In the genomic region with DNA sequence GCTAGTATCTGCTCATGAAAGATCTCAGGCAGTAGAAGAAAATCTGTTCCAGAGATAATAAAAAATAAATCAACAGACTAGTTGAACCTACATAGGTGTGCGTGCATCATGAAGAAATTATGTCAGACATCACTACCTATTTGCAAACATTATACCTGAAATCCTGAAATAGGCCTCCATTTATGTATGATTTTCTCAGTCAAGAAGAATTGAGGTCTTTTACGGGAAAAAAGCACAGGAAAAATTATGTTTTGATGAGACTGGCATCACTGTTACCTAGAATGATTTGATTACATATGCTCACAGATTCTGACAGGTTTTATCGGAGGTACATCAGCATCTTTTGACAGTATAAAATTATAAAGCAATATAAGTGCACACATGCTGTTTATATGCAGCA, we compare ENCODE assay signal across 32 cellular contexts.
"Had no signal": no experiment of that assay in that cellular context is flagged by ENCODE, and none has a peak within 500 bp of the region (broad histone marks: within the 10 kb centered on the region; RNA-seq: fewer than 3 reads in every experiment).

No MANE protein-coding gene starts in this region.

- H3K4me1 ChIP-seq: adrenal gland, ascending aorta, body of pancreas, breast epithelium had no signal

- DNase-seq: activated effector memory CD4-positive, alpha-beta T cell treated with anti-CD3 and anti-CD28 coated beads, Interleukin-2, amount 50 U/mL, for 16 hours; activated effector memory CD4-positive, alpha-beta T cell treated with Interleukin-2 at 50 U/mL for 16 hours; activated gamma-delta T cell; activated gamma-delta T cell treated with Interleukin-2 at 50 U/mL for 16 hours; activated naive CD4-positive, alpha-beta T cell; activated naive CD4-positive, alpha-beta T cell treated with anti-CD3 and anti-CD28 coated beads for 36 hours; activated naive CD4-positive, alpha-beta T cell treated with anti-CD3 and anti-CD28 coated beads, Interleukin-2, amount 10 ng/mL, durations not matched to agents 7 days and 5 days; activated naive CD4-positive, alpha-beta T cell treated with anti-CD3 and anti-CD28 coated beads, Interleukin-2, amount 50 U/mL, for 16 hours; activated naive CD4-positive, alpha-beta T cell treated with Interleukin-2 at 50 U/mL for 16 hours; activated naive CD8-positive, alpha-beta T cell treated with anti-CD3 and anti-CD28 coated beads for 36 hours; activated naive CD8-positive, alpha-beta T cell treated with anti-CD3 and anti-CD28 coated beads, Interleukin-2, amount 10 ng/mL, durations not matched to agents 7 days and 5 days; activated naive CD8-positive, alpha-beta T cell treated with anti-CD3 and anti-CD28 coated beads, Interleukin-2, amount 50 U/mL, for 24 hours; activated T-cell treated with anti-CD3 and anti-CD28 coated beads, Interleukin-2, amount 50 U/mL, for 1 hour; activated T-cell treated with anti-CD3 and anti-CD28 coated beads, Interleukin-2, amount 50 U/mL, for 24 hours; activated T-cell treated with anti-CD3 and anti-CD28 coated beads, Interleukin-2, amount 50 U/mL, for 4 hours; activated T-cell treated with anti-CD3 and anti-CD28 coated beads, Interleukin-2, amount 50 U/mL, for 48 hours; activated T-cell treated with anti-CD3 and anti-CD28 coated beads, Interleukin-2, amount 50 U/mL, for 72 hours; adrenal gland; amniotic stem cell; amygdala; anterior cingulate cortex; aorta; body of pancreas; brain microvascular endothelial cell; caudate nucleus; central memory CD4-positive, alpha-beta T cell; cerebellar nuclear complex had no signal

- H3K36me3 ChIP-seq: adrenal gland, ascending aorta, brain microvascular endothelial cell, breast epithelium, cardiac muscle cell had no signal

- H3K9me3 ChIP-seq: adrenal gland, ascending aorta, body of pancreas, breast epithelium had no signal

- H3K27ac ChIP-seq: adrenal gland, ascending aorta, body of pancreas, brain microvascular endothelial cell, breast epithelium, cardiac muscle cell had no signal

- ATAC-seq: activated naive CD4-positive, alpha-beta T cell treated with anti-CD3 and anti-CD28 coated beads, Interleukin-2, amount 50 U/mL, for 72 hours; activated naive CD8-positive, alpha-beta T cell treated with anti-CD3 and anti-CD28 coated beads, Interleukin-2, amount 50 U/mL, for 24 hours; activated T-cell treated with anti-CD3 and anti-CD28 coated beads, Interleukin-2, amount 50 U/mL, for 4 hours; activated T-cell treated with anti-CD3 and anti-CD28 coated beads, Interleukin-2, amount 50 U/mL, for 72 hours; activated T-helper 17 cell treated with anti-CD3 and anti-CD28 coated beads, Interleukin-2, amount 50 U/mL, for 72 hours; body of pancreas had no signal

- H3K27me3 ChIP-seq: adrenal gland, ascending aorta, body of pancreas, brain microvascular endothelial cell, breast epithelium, cardiac muscle cell had no signal

- H3K4me3 ChIP-seq: adrenal gland, ascending aorta, body of pancreas, breast epithelium, cardiac muscle cell had no signal
